1 cellular context compared by ENCODE assay signal in the genomic region with DNA sequence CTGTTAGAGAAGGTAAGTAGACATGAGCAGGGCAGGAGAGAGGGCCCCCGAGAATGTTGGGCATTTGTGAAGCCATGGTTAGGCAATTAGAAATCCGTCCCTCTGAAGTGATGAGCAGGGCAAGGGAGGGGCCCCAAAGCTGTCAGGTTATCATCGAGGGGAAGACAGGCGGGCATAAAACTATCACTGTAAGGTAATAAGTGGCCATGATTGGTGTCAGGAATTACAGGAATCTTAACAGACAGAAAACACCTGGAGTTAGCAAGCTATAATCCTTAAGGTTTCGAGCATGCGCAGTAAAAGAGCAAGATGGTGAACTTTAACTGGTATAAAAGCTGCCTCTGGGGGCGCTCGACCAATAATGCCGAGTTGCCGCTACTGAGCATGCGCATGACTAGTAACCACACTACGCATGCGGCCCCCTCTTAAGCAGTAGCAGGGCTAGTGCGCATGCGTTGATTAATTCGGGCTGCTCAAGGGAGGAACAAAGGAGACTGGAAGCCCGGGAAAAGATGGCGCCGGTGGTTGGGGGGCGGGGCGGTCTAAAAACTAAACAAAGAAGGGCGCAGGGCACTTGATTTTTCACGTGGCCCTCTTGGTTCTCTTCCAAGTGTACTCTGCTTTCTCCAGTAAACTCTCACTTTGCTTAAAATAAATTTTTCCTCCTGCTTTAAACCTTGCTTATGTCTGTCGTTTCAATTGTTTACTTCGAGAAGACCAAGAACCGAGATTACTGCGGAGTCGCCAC.
TF ChIP-seq lines count a peak whose summit lies in the region.

No MANE protein-coding gene starts in this region.

TF ChIP-seq in HepG2, 621 proteins besides CTCF, POLR2A, EP300 and RAD21 (continues in another document):
- peak; percentile 38; the same call in 1 of the 2 replicates for TF ChIP-seq FOXK1 (CRISPR knock-in tag; IDR thresholded peaks at IDR 0.05; ENCODE audit: borderline replicate concordance, low read depth)
- TF ChIP-seq, protein P1, sequence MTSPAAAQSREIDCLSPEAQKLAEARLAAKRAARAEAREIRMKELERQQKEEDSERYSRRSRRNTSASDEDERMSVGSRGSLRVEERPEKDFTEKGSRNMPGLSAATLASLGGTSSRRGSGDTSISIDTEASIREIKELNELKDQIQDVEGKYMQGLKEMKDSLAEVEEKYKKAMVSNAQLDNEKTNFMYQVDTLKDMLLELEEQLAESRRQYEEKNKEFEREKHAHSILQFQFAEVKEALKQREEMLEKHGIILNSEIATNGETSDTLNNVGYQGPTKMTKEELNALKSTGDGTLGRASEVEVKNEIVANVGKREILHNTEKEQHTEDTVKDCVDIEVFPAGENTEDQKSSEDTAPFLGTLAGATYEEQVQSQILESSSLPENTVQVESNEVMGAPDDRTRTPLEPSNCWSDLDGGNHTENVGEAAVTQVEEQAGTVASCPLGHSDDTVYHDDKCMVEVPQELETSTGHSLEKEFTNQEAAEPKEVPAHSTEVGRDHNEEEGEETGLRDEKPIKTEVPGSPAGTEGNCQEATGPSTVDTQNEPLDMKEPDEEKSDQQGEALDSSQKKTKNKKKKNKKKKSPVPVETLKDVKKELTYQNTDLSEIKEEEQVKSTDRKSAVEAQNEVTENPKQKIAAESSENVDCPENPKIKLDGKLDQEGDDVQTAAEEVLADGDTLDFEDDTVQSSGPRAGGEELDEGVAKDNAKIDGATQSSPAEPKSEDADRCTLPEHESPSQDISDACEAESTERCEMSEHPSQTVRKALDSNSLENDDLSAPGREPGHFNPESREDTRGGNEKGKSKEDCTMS (CRISPR knock-in tag; conservative IDR thresholded peaks at IDR 0.05), result no peak
- TF ChIP-seq, protein P2, sequence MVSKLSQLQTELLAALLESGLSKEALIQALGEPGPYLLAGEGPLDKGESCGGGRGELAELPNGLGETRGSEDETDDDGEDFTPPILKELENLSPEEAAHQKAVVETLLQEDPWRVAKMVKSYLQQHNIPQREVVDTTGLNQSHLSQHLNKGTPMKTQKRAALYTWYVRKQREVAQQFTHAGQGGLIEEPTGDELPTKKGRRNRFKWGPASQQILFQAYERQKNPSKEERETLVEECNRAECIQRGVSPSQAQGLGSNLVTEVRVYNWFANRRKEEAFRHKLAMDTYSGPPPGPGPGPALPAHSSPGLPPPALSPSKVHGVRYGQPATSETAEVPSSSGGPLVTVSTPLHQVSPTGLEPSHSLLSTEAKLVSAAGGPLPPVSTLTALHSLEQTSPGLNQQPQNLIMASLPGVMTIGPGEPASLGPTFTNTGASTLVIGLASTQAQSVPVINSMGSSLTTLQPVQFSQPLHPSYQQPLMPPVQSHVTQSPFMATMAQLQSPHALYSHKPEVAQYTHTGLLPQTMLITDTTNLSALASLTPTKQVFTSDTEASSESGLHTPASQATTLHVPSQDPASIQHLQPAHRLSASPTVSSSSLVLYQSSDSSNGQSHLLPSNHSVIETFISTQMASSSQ (IDR thresholded peaks at IDR 0.05; ENCODE audit: low read depth), result no peak
- TF ChIP-seq, protein P2 (CRISPR knock-in tag; IDR thresholded peaks at IDR 0.05; ENCODE audit: borderline replicate concordance), result peak; percentile 49; the same call in 1 of the 2 replicates
- no peak for TF ChIP-seq SOX6 (IDR thresholded peaks at IDR 0.05)
- TF ChIP-seq SOX6 (CRISPR knock-in tag; IDR thresholded peaks at IDR 0.05), result peak; percentile 81
- peak; percentile 27; the same call in 1 of the 2 replicates for TF ChIP-seq FOXC1 (CRISPR knock-in tag; IDR thresholded peaks at IDR 0.05; ENCODE audit: borderline replicate concordance)
- TF ChIP-seq, protein P3, sequence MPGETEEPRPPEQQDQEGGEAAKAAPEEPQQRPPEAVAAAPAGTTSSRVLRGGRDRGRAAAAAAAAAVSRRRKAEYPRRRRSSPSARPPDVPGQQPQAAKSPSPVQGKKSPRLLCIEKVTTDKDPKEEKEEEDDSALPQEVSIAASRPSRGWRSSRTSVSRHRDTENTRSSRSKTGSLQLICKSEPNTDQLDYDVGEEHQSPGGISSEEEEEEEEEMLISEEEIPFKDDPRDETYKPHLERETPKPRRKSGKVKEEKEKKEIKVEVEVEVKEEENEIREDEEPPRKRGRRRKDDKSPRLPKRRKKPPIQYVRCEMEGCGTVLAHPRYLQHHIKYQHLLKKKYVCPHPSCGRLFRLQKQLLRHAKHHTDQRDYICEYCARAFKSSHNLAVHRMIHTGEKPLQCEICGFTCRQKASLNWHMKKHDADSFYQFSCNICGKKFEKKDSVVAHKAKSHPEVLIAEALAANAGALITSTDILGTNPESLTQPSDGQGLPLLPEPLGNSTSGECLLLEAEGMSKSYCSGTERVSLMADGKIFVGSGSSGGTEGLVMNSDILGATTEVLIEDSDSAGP (CRISPR knock-in tag; IDR thresholded peaks at IDR 0.05; ENCODE audit: borderline replicate concordance), result no peak
- peak; percentile 18 for TF ChIP-seq ZNF781 (CRISPR knock-in tag; IDR thresholded peaks at IDR 0.05; ENCODE audit: borderline replicate concordance, not compliant biosample characterization)
- no peak for TF ChIP-seq AKNA (CRISPR knock-in tag; IDR thresholded peaks at IDR 0.05; ENCODE audit: borderline replicate concordance)
- peak; percentile 82; the same call in 1 of the 2 replicates for TF ChIP-seq ZNF350 (CRISPR knock-in tag; IDR thresholded peaks at IDR 0.05; ENCODE audit: borderline replicate concordance, low read depth)
- no peak for TF ChIP-seq ZNF784 (CRISPR knock-in tag; IDR thresholded peaks at IDR 0.05; ENCODE audit: borderline replicate concordance)
- no peak; the same call in 1 of the 2 replicates for TF ChIP-seq HNF4G (IDR thresholded peaks at IDR 0.05; ENCODE audit: borderline replicate concordance, low read depth, low read length)
- TF ChIP-seq HNF4G (CRISPR knock-in tag; IDR thresholded peaks at IDR 0.05; ENCODE audit: borderline replicate concordance, low read depth), result no peak
- no peak for TF ChIP-seq BCLAF1 (IDR thresholded peaks at IDR 0.05)
- TF ChIP-seq GABPB1 (CRISPR knock-in tag; IDR thresholded peaks at IDR 0.05), result peak; percentile 27; the same call in 1 of the 2 replicates
- TF ChIP-seq ELF4 (CRISPR knock-in tag; IDR thresholded peaks at IDR 0.05; ENCODE audit: borderline replicate concordance), result 0 out of 2 replicates have a peak, but pooled peaks have one; percentile 17
- peak; percentile 69; the same call in 1 of the 2 replicates for TF ChIP-seq CHD4 (IDR thresholded peaks at IDR 0.05; ENCODE audit: borderline replicate concordance, low read length)
- 0 out of 2 replicates have a peak, but pooled peaks have one; percentile 31 for TF ChIP-seq ZBTB20 (CRISPR knock-in tag; IDR thresholded peaks at IDR 0.05; ENCODE audit: borderline replicate concordance, low read depth)
- no peak for TF ChIP-seq MAZ (IDR thresholded peaks at IDR 0.05; ENCODE audit: borderline replicate concordance, low read depth, low read length)
- TF ChIP-seq MAZ (CRISPR knock-in tag; IDR thresholded peaks at IDR 0.05; ENCODE audit: low read depth), result no peak; the same call in 1 of the 2 replicates
- peak; percentile 34; the same call in 1 of the 2 replicates for TF ChIP-seq HCFC1 (IDR thresholded peaks at IDR 0.05; ENCODE audit: low read depth, low read length)
- TF ChIP-seq, protein P4, sequence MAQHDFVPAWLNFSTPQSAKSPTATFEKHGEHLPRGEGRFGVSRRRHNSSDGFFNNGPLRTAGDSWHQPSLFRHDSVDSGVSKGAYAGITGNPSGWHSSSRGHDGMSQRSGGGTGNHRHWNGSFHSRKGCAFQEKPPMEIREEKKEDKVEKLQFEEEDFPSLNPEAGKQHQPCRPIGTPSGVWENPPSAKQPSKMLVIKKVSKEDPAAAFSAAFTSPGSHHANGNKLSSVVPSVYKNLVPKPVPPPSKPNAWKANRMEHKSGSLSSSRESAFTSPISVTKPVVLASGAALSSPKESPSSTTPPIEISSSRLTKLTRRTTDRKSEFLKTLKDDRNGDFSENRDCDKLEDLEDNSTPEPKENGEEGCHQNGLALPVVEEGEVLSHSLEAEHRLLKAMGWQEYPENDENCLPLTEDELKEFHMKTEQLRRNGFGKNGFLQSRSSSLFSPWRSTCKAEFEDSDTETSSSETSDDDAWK (CRISPR knock-in tag; IDR thresholded peaks at IDR 0.05), result no peak
- no peak for TF ChIP-seq ZFAT (CRISPR knock-in tag; conservative IDR thresholded peaks at IDR 0.05)
- TF ChIP-seq ATF5 (CRISPR knock-in tag; IDR thresholded peaks at IDR 0.05; ENCODE audit: low read depth), result 0 out of 2 replicates have a peak, but pooled peaks have one; percentile 57
- TF ChIP-seq MXI1 (IDR thresholded peaks at IDR 0.05; ENCODE audit: borderline replicate concordance, low read depth, low read length), result peak; percentile 84; the same call in 2 of the 3 replicates
- TF ChIP-seq, protein P5, sequence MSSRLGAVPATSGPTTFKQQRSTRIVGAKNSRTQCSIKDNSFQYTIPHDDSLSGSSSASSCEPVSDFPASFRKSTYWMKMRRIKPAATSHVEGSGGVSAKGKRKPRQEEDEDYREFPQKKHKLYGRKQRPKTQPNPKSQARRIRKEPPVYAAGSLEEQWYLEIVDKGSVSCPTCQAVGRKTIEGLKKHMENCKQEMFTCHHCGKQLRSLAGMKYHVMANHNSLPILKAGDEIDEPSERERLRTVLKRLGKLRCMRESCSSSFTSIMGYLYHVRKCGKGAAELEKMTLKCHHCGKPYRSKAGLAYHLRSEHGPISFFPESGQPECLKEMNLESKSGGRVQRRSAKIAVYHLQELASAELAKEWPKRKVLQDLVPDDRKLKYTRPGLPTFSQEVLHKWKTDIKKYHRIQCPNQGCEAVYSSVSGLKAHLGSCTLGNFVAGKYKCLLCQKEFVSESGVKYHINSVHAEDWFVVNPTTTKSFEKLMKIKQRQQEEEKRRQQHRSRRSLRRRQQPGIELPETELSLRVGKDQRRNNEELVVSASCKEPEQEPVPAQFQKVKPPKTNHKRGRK (CRISPR knock-in tag; IDR thresholded peaks at IDR 0.05), result no peak; the same call in 1 of the 2 replicates
